8 cellular contexts compared by ENCODE assay signal in the genomic region with DNA sequence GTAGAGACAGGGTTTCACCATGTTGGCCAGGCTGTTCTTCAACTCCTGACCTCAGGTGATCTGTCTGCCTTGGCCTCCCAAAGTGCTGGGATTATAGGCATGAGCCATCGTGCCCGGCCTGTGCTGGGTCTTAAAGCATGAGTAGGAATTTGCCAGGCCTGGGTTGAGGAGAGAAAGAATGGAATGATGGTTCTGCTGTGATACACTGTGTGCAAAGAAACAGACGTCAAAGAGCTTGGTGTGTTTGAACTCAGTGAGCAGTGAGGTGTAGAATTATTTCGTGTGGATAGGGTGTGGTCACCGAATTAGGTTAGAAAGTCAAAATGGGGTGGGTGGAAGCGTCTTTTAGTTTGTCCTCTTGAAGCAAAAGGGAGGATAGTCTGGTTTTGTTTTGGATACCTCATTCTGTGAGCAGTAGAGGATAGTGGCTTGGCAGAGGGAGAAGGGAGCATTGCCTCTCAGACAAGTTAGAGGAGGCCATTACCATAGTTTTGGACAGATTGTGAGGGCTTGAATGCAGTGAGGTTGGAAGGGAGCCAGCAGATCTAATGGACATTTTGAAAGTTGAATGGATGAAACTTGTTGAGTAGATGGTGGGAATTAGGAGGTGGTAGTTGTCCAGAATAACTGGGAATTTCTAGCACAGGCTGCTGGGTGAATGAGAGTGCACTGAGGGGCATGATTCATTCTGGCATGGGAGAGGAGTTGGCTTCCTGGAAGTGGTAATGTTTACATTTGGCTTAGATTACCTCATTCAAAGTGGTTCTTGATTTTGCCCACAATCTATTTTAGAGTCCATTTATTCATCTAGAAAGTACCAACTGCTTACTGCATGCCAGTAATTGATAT. TPM values are rescaled to one million over a fixed set of nuclear protein-coding genes. Genes with fewer than 3 reads are reported as not detected.
DNase-seq lines count a peak whose midpoint lies in the region; ATAC-seq and TF ChIP-seq lines count a peak whose summit lies in the region.

No MANE protein-coding gene starts in this region.

- H3K4me1 ChIP-seq in naive thymus-derived CD4-positive, alpha-beta T cell (ENCODE audit: control insufficient read depth in 2 of 2, insufficient read depth in 2 of 2, low read length in 2 of 2) = peaks cover 21 to 39% of the 10 kb centered on the region in 2 donors
- H3K4me1 ChIP-seq in mesendoderm (ENCODE audit: control insufficient read depth, low read depth, low read length) = peaks cover 3% of the 10 kb centered on the region

- H3K4me3 ChIP-seq in naive thymus-derived CD4-positive, alpha-beta T cell (ENCODE audit: low read length) = no peak overlapping the region
- no peak overlapping the region for H3K4me3 ChIP-seq in mesendoderm (ENCODE audit: low read length)

- no peak overlapping the region for H4K5ac ChIP-seq in mesendoderm (ENCODE audit: low read length)

- ATAC-seq in Right ventricle myocardium superior (ENCODE audit: poor library complexity) (peak; percentile 10), HG03139 (IDR thresholded peaks at IDR 0.05; ENCODE audit: unreplicated experiment) (peak; percentile 28)
- peak; percentile 60 for ATAC-seq in central memory CD8-positive, alpha-beta T cell (replicated peaks; ENCODE audit: extremely low read depth, poor library complexity, severe bottlenecking)
- peak; percentile 81 for ATAC-seq in naive thymus-derived CD4-positive, alpha-beta T cell

- H3K9me3 ChIP-seq in naive thymus-derived CD4-positive, alpha-beta T cell (ENCODE audit: control insufficient read depth in 2 of 3, low read length in 3 of 3) = no peaks in the 10 kb centered on the region

- H3K27ac Mint-ChIP-seq in central memory CD8-positive, alpha-beta T cell (ENCODE audit: low read depth) = peak overlapping the region; percentile 61
- H3K27ac Mint-ChIP-seq in naive thymus-derived CD4-positive, alpha-beta T cell = peak overlapping the region; percentile 8 to 92 (median 83)

- no peaks in the 10 kb centered on the region for H3K27me3 ChIP-seq in naive thymus-derived CD4-positive, alpha-beta T cell (ENCODE audit: control insufficient read depth in 2 of 2, insufficient read depth in 2 of 2, low read length in 2 of 2)
- H3K27me3 ChIP-seq in mesendoderm (ENCODE audit: insufficient read depth, low read length, poor library complexity) = no peaks in the 10 kb centered on the region

- H2BK15ac ChIP-seq in mesendoderm (replicated peaks; ENCODE audit: low read depth) = no peak overlapping the region

- WGBS in mesendoderm (ENCODE audit: extremely low coverage, insufficient coverage, low lambda C conversion rate) = no CpG with 5 or more reads among the region's 6 CpGs

- no peak overlapping the region for H4K8ac ChIP-seq in mesendoderm (ENCODE audit: low read depth, low read length)

- in situ Hi-C loops in GM13976 (cut with MboI; ENCODE audit: low sequenced_read_pairs, unreplicated experiment) = loop anchor here (10.0 kb wide), 1 partner anchor 47 kb away; no protein-coding TSS in a partner anchor

- no peak for TF ChIP-seq CTCF in GM13976 (IDR thresholded peaks at IDR 0.05; ENCODE audit: borderline replicate concordance, control extremely low read depth, extremely low read depth, insufficient read depth, missing control alignments)

- H3K79me2 ChIP-seq in mesendoderm (ENCODE audit: control insufficient read depth, insufficient read depth, low read length) = peaks cover 58% of the 10 kb centered on the region

- POLR2A ChIA-PET in naive thymus-derived CD4-positive, alpha-beta T cell (lab: Charles Lee) = interaction anchor here (1.3 kb wide), 1 partner anchor 10 kb away, joined by 3 read pairs; no protein-coding TSS in a partner anchor

- H3K23ac ChIP-seq in mesendoderm (ENCODE audit: low read length) = no peak overlapping the region

- no peak overlapping the region for H3K4ac ChIP-seq in mesendoderm (ENCODE audit: low read depth, low read length)

- no peak overlapping the region for H3K27ac ChIP-seq in naive thymus-derived CD4-positive, alpha-beta T cell (ENCODE audit: low read depth, low read length)
- no peak overlapping the region for H3K27ac ChIP-seq in mesendoderm (ENCODE audit: low read depth, low read length)

- no peak overlapping the region for H3K9ac ChIP-seq in mesendoderm (ENCODE audit: low read length)

- no peaks in the 10 kb centered on the region for H3K27me3 Mint-ChIP-seq in central memory CD8-positive, alpha-beta T cell
- H3K27me3 Mint-ChIP-seq in naive thymus-derived CD4-positive, alpha-beta T cell = no peaks in the 10 kb centered on the region

- no peak overlapping the region for H3K18ac ChIP-seq in mesendoderm (ENCODE audit: low read length)

- peaks cover 61% of the 10 kb centered on the region for H3K4me1 Mint-ChIP-seq in central memory CD8-positive, alpha-beta T cell
- H3K4me1 Mint-ChIP-seq in naive thymus-derived CD4-positive, alpha-beta T cell = peaks cover 41 to 91% (median 73%) of the 10 kb centered on the region in 7 donors

- H3K79me1 ChIP-seq in mesendoderm (ENCODE audit: low read length) = peaks cover 16% of the 10 kb centered on the region

- intact Hi-C loops in Right ventricle myocardium superior (cut with DNase I) = no loop called here
- intact Hi-C loops in cardiac septum (cut with DNase I) = no loop called here
- intact Hi-C loops in naive thymus-derived CD4-positive, alpha-beta T cell (cut with micrococcal nuclease) = loop anchor here (5.0 to 10.0 kb wide), 2 partner anchors 35 to 297 kb away; no protein-coding TSS in a partner anchor

- H3K56ac ChIP-seq in mesendoderm (ENCODE audit: low read length) = no peak overlapping the region

- no peak overlapping the region for H2AK5ac ChIP-seq in mesendoderm (ENCODE audit: low read length)

- CTCF ChIA-PET in naive thymus-derived CD4-positive, alpha-beta T cell (lab: Charles Lee) = no interaction called here

- H3K9me3 Mint-ChIP-seq in central memory CD8-positive, alpha-beta T cell = no peaks in the 10 kb centered on the region
- H3K9me3 Mint-ChIP-seq in naive thymus-derived CD4-positive, alpha-beta T cell = peaks cover 0 to 11% (median 0%) of the 10 kb centered on the region in 11 donors

- H3K4me3 Mint-ChIP-seq in central memory CD8-positive, alpha-beta T cell = peak overlapping the region; percentile 21
- H3K4me3 Mint-ChIP-seq in naive thymus-derived CD4-positive, alpha-beta T cell = peak overlapping the region; percentile 0 to 61 (median 38)

- DNase-seq in Right ventricle myocardium superior (no peak), cardiac septum (ENCODE audit: low spot score) (no peak), SHP77 treated with DMSO at 0.1 percent for 48 hours (lab: John Stamatoyannopoulos, UW) (peak; percentile 50), GM13976 (ENCODE audit: low spot score) (no peak), mesendoderm (no peak)
- DNase-seq in central memory CD8-positive, alpha-beta T cell (ENCODE audit: low spot score in 2 of 2) = no peak
- DNase-seq in naive thymus-derived CD4-positive, alpha-beta T cell = peak in 2 of 9 donors; percentile 2 to 27

- H3K36me3 ChIP-seq in naive thymus-derived CD4-positive, alpha-beta T cell (ENCODE audit: control insufficient read depth in 2 of 3, insufficient read depth in 3 of 3, low read length in 3 of 3) = no peaks in the 10 kb centered on the region
- H3K36me3 ChIP-seq in mesendoderm (ENCODE audit: control insufficient read depth, insufficient read depth, low read length) = no peaks in the 10 kb centered on the region

- peaks cover 7% of the 10 kb centered on the region for H3K36me3 Mint-ChIP-seq in central memory CD8-positive, alpha-beta T cell (ENCODE audit: insufficient read depth)
- peaks cover 6 to 20% (median 12%) of the 10 kb centered on the region in 5 donors for H3K36me3 Mint-ChIP-seq in naive thymus-derived CD4-positive, alpha-beta T cell

- no peak overlapping the region for H2BK120ac ChIP-seq in mesendoderm (ENCODE audit: low read depth, low read length)

- no peak overlapping the region for H2BK5ac ChIP-seq in mesendoderm (ENCODE audit: low read length)

- H3K4me2 ChIP-seq in mesendoderm (ENCODE audit: low read length) = no peak overlapping the region

RNA-seq across cellular contexts. Expression of a gene that starts 27.2 kb away (rescaled TPM):
- 322 TPM for total RNA-seq in Right ventricle myocardium superior
- total RNA-seq in cardiac septum = 458 TPM
- 100 to 1,000 TPM; 170 to 400 (median 241) TPM for total RNA-seq in naive thymus-derived CD4-positive, alpha-beta T cell
- 100 to 1,000 TPM; 108 to 148 TPM for polyA plus RNA-seq in naive thymus-derived CD4-positive, alpha-beta T cell
- 23.0 TPM for polyA plus RNA-seq in mesendoderm (2013, experiment 1 of 2)
- 24.9 TPM for polyA plus RNA-seq in mesendoderm (2013, experiment 2 of 2)

Comparison
In these comparisons a context has a peak if more than half of its experiments do, and no peak if none do; other contexts are left out.
1. ATAC-seq: peak in every context shown above with its lines; median percentile 81 in naive thymus-derived CD4-positive, alpha-beta T cell; 60 in central memory CD8-positive, alpha-beta T cell; 28 in HG03139; 10 in Right ventricle myocardium superior.
2. intact Hi-C loops: an anchor here in naive thymus-derived CD4-positive, alpha-beta T cell (5.0 to 10.0 kb wide); none called in Right ventricle myocardium superior and cardiac septum.